In the genomic region with DNA sequence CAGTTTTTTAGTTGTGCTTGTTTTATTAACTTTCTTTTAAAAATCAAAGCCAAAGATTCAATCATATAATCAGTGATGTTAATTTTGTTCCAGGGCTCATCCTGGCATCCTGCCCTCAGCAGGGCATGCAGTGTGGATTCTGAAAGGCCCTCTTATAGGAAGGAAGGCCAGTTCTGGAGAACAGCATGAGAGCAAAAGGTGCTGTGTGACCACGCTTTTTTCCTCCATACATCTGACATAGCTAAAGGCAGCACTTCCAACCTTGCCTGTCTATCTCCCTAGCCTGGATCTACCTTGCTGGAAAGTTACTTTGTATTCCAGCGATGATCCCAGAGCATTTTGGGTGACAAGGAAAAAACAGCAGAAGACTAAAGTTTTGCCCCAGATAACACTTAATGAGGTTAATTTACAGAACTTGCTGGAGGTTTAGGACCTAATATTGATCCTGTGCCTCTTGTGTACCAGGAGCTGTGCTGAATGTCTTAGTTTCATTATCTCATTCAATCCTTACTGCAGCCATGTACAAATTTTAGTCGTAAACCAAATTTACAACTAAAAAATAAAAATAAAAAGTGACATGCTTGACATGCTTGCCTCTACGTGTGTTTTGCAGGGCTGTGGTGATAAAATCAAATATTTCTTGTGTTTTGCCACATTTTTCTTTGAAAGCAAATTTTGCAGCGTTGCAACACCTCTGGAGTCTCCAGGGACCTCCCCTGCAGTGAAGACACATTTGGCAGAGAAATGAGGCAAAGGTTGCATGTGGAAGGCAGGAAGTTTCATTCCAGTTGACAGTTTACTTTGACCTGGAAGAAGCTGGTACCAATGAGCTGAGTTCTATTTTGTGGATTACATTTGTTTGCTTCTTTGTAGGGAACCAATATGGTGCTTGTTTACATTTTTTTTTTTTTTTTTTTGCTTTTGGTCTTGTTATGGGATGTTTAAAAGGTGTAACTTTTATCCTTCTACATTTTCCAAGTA, we compare ENCODE assay signal across 14 cellular contexts. TPM values are rescaled to one million over a fixed set of nuclear protein-coding genes. Genes with fewer than 3 reads are reported as not detected.
DNase-seq lines count a peak whose midpoint lies in the region; ATAC-seq and TF ChIP-seq lines count a peak whose summit lies in the region.
"Had no signal": no experiment of that assay in that cellular context is flagged by ENCODE, and none has a peak within 500 bp of the region (broad histone marks: within the 10 kb centered on the region; RNA-seq: fewer than 3 reads in every experiment).

No MANE protein-coding gene starts in this region.

- H3K14ac ChIP-seq in mesenchymal stem cell (ENCODE audit: low read length in 2 of 2) = no peak overlapping the region

- H3K36me3 ChIP-seq in BLaER1 treated with 17β-estradiol and CSF1 and Interleukin-3, amounts not matched to agents 10 nM and 100 nM = peaks cover 0 to 36% (median 0%) of the 10 kb centered on the region in 11 experiments; a peak in 6 of 22 replicates
- H3K36me3 ChIP-seq in adipocyte (ENCODE audit: control insufficient read depth, insufficient read depth, low read length, severe bottlenecking) (no peaks in the 10 kb centered on the region), mesenchymal stem cell (ENCODE audit: control insufficient read depth in 1 of 2, insufficient read depth in 2 of 2, low read depth in 1 of 2, low read length in 2 of 2) (no peaks in the 10 kb centered on the region)

- no peak overlapping the region for H3K18ac ChIP-seq in mesenchymal stem cell (ENCODE audit: low read depth in 1 of 2, low read length in 2 of 2)

- no peak overlapping the region for H3K27ac Mint-ChIP-seq in CD4-positive, alpha-beta T cell
- H3K27ac Mint-ChIP-seq: activated naive CD8-positive, alpha-beta T cell had no signal

- H3K23ac ChIP-seq in mesenchymal stem cell (ENCODE audit: low read length in 2 of 2) = no peak overlapping the region

- peaks cover 0 to 54% (median 29%) of the 10 kb centered on the region in 10 experiments; a peak in 17 of 20 replicates for H3K4me1 ChIP-seq in BLaER1 treated with 17β-estradiol and CSF1 and Interleukin-3, amounts not matched to agents 10 nM and 100 nM
- H3K4me1 ChIP-seq in adipocyte (ENCODE audit: control insufficient read depth, insufficient read depth, low read length) (peaks cover 21% of the 10 kb centered on the region), mesenchymal stem cell (ENCODE audit: control insufficient read depth, insufficient read depth, low read depth, low read length) (no peaks in the 10 kb centered on the region)

- peak overlapping the region in 8 of 11 experiments; percentile 14 to 52 (median 34); a peak in 9 of 22 replicates for H3K27ac ChIP-seq in BLaER1 treated with 17β-estradiol and CSF1 and Interleukin-3, amounts not matched to agents 10 nM and 100 nM
- no peak overlapping the region for H3K27ac ChIP-seq in mesenchymal stem cell (ENCODE audit: low read length, poor library complexity, severe bottlenecking)
- H3K27ac ChIP-seq in CD4-positive, alpha-beta T cell (ENCODE audit: low read depth, low read length) = no peak overlapping the region

- ATAC-seq in CD4-positive, alpha-beta T cell (ENCODE audit: poor library complexity) = no peak
- ATAC-seq in GM21423 (IDR thresholded peaks at IDR 0.05; ENCODE audit: unreplicated experiment) = no peak

- peaks cover 5% of the 10 kb centered on the region for H3K4me1 Mint-ChIP-seq in CD4-positive, alpha-beta T cell (ENCODE audit: low read depth)

- H4K91ac ChIP-seq in mesenchymal stem cell (ENCODE audit: low read length) = no peak overlapping the region

- no peak overlapping the region for H2AFZ ChIP-seq in mesenchymal stem cell (ENCODE audit: low read depth, low read length)

- H3K9ac ChIP-seq in BLaER1 treated with 17β-estradiol and CSF1 and Interleukin-3, amounts not matched to agents 10 nM and 100 nM = no peak overlapping the region; a peak in 2 of 22 replicates
- H3K9ac ChIP-seq in adipocyte (ENCODE audit: low read length) = no peak overlapping the region
- no peak overlapping the region for H3K9ac ChIP-seq in mesenchymal stem cell (ENCODE audit: low read length)

- H4K8ac ChIP-seq in mesenchymal stem cell (ENCODE audit: low read length) = peak overlapping the region; percentile 71

- peaks cover 13% of the 10 kb centered on the region for H3K36me3 Mint-ChIP-seq in CD4-positive, alpha-beta T cell (ENCODE audit: low read depth)

- H3K27me3 ChIP-seq in BLaER1 treated with 17β-estradiol and CSF1 and Interleukin-3, amounts not matched to agents 10 nM and 100 nM = no peaks in the 10 kb centered on the region
- H3K27me3 ChIP-seq in adipocyte (replicated peaks; ENCODE audit: control insufficient read depth, insufficient read depth, low read length) (no peaks in the 10 kb centered on the region), mesenchymal stem cell (ENCODE audit: control insufficient read depth in 1 of 2, insufficient read depth in 1 of 2, low read length in 2 of 2) (no peaks in the 10 kb centered on the region)
- no peaks in the 10 kb centered on the region for H3K27me3 ChIP-seq in CD4-positive, alpha-beta T cell (ENCODE audit: control insufficient read depth, insufficient read depth, low read length)

- H2BK5ac ChIP-seq in mesenchymal stem cell (ENCODE audit: low read depth, low read length, poor library complexity, severe bottlenecking) = no peak overlapping the region

- no peaks in the 10 kb centered on the region for H3K9me3 Mint-ChIP-seq in CD4-positive, alpha-beta T cell

- H3K79me1 ChIP-seq in mesenchymal stem cell (replicated peaks; ENCODE audit: low read length, poor library complexity, severe bottlenecking) = peaks cover 4% of the 10 kb centered on the region

- POLR2A ChIA-PET in CD4-positive, alpha-beta T cell (lab: Charles Lee) = no interaction called here

- H3K9me3 ChIP-seq in BLaER1 treated with 17β-estradiol and CSF1 and Interleukin-3, amounts not matched to agents 10 nM and 100 nM (replicated peaks in 1 of 11) = peaks cover 0 to 8% (median 5%) of the 10 kb centered on the region in 11 experiments; a peak in 9 of 22 replicates
- H3K9me3 ChIP-seq in adipocyte (ENCODE audit: control insufficient read depth, low read length) (no peaks in the 10 kb centered on the region), mesenchymal stem cell (ENCODE audit: control insufficient read depth, low read length) (no peaks in the 10 kb centered on the region)
- no peaks in the 10 kb centered on the region for H3K9me3 ChIP-seq in CD4-positive, alpha-beta T cell (ENCODE audit: control insufficient read depth, low read length)

- H3K4me2 ChIP-seq in BLaER1 treated with 17β-estradiol and CSF1 and Interleukin-3, amounts not matched to agents 10 nM and 100 nM = peak overlapping the region in 10 of 11 experiments; percentile 18 to 66 (median 45); a peak in 15 of 22 replicates
- H3K4me2 ChIP-seq in mesenchymal stem cell (ENCODE audit: low read length, poor library complexity, severe bottlenecking) = no peak overlapping the region

- DNase-seq in HuH-7.5 (ENCODE audit: low spot score) = peak; percentile 36
- peak; percentile 58 for DNase-seq in adipocyte (ENCODE audit: low read depth)
- peak; percentile 28 for DNase-seq in mesenchymal stem cell
- DNase-seq in CD4-positive, alpha-beta T cell = no peak
- DNase-seq in stimulated activated CD4-positive, alpha-beta T cell treated with anti-CD3 and anti-CD28 coated beads, Interleukin-2, amount 100 ng/mL, for 48 hours = no peak
- DNase-seq in activated CD8-positive, alpha-beta memory T cell treated with anti-CD3 and anti-CD28 coated beads for 24 hours = no peak
- DNase-seq: activated T-cell treated with anti-CD3 and anti-CD28 coated beads for 4 hours; central memory CD4-positive, alpha-beta T cell; midbrain; NCI-H1048; nucleus accumbens had no signal

- no peaks in the 10 kb centered on the region for H3K27me3 Mint-ChIP-seq in CD4-positive, alpha-beta T cell
- H3K27me3 Mint-ChIP-seq: activated naive CD8-positive, alpha-beta T cell had no signal

- H3K4me3 Mint-ChIP-seq in CD4-positive, alpha-beta T cell = no peak overlapping the region
- H3K4me3 Mint-ChIP-seq: activated naive CD8-positive, alpha-beta T cell had no signal

- H2BK15ac ChIP-seq in mesenchymal stem cell (ENCODE audit: low read depth, poor library complexity, severe bottlenecking) = no peak overlapping the region

- no peaks in the 10 kb centered on the region; a peak in 1 of 22 replicates for H4K20me1 ChIP-seq in BLaER1 treated with 17β-estradiol and CSF1 and Interleukin-3, amounts not matched to agents 10 nM and 100 nM

- no peak overlapping the region for H3K4ac ChIP-seq in mesenchymal stem cell (ENCODE audit: low read depth in 1 of 2, low read length in 2 of 2)

- intact Hi-C loops in CD4-positive, alpha-beta T cell (cut with DNase I, micrococcal nuclease) = no loop called here

- H2AK5ac ChIP-seq in mesenchymal stem cell (ENCODE audit: low read length, severe bottlenecking) = no peak overlapping the region

- 61% methylated on average over 4 of the region's 5 CpGs for WGBS in mesenchymal stem cell

- H2BK120ac ChIP-seq in mesenchymal stem cell (ENCODE audit: low read depth, low read length) = no peak overlapping the region

- H2BK12ac ChIP-seq in mesenchymal stem cell (ENCODE audit: low read length in 2 of 2) = no peak overlapping the region

- H3K4me3 ChIP-seq in BLaER1 treated with 17β-estradiol and CSF1 and Interleukin-3, amounts not matched to agents 10 nM and 100 nM = no peak overlapping the region
- no peak overlapping the region for H3K4me3 ChIP-seq in adipocyte (ENCODE audit: low read length)
- H3K4me3 ChIP-seq in mesenchymal stem cell (ENCODE audit: insufficient read depth in 1 of 2, low read depth in 1 of 2, low read length in 2 of 2) = no peak overlapping the region

- CTCF ChIA-PET in CD4-positive, alpha-beta T cell (lab: Charles Lee) = no interaction called here

- no peak for TF ChIP-seq CTCF in CD4-positive, alpha-beta T cell (IDR thresholded peaks at IDR 0.05)

RNA-seq across cellular contexts. Expression of gene IL1RAP, which starts 13.2 kb away (rescaled TPM):
- polyA plus RNA-seq in mesenchymal stem cell (2013, experiment 1 of 2) = 25.7 TPM
- polyA plus RNA-seq in mesenchymal stem cell (2013, experiment 2 of 2) = 25.3 TPM
- 10 to 100 TPM; 13.7 to 14.7 TPM for total RNA-seq in CD4-positive, alpha-beta T cell

Comparison
In these comparisons a context has a peak if more than half of its experiments do, and no peak if none do; other contexts are left out.
1. H3K27ac ChIP-seq: peak in BLaER1 treated with 17β-estradiol and CSF1 and Interleukin-3, amounts not matched to agents 10 nM and 100 nM (8 of 11); none in mesenchymal stem cell (single experiment) and CD4-positive, alpha-beta T cell (single experiment).
2. DNase-seq: peak in HuH-7.5 (single experiment), adipocyte (single experiment) and mesenchymal stem cell (single experiment); none in CD4-positive, alpha-beta T cell (0 of 10), stimulated activated CD4-positive, alpha-beta T cell treated with anti-CD3 and anti-CD28 coated beads, Interleukin-2, amount 100 ng/mL, for 48 hours (0 of 2) and activated CD8-positive, alpha-beta memory T cell treated with anti-CD3 and anti-CD28 coated beads for 24 hours (single experiment).